ENCODE assay signal across 25 cellular contexts in the genomic region with DNA sequence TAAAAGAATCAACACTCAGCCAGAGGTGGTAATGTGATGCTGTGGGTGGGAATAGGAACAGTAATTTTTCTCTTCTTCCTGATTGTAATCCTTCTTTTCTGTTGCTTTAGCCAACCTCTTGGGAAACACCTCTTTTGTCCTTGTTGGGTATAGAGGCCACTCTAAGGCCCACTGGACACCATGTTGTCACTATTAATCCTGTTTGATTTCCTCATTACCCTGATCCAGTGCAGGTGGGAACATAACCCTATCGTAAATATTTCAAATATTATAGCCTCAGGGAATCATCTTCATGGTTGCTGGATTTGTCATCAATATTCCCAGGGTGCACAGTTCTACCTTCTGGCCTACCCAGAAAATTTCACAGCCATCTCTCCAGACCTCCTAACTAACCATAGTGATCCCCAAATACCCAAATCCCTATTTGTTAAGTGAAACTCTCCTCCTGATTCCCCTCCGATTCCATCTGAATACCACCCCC. TPM values are rescaled to one million over a fixed set of nuclear protein-coding genes. Genes with fewer than 3 reads are reported as not detected.
DNase-seq lines count a peak whose midpoint lies in the region; ATAC-seq, FAIRE-seq and TF ChIP-seq lines count a peak whose summit lies in the region.
"Had no signal": no experiment of that assay in that cellular context is flagged by ENCODE, and none has a peak within 500 bp of the region (broad histone marks: within the 10 kb centered on the region; RNA-seq: fewer than 3 reads in every experiment).

No MANE protein-coding gene starts in this region.

- TF ChIP-seq CTCF in PC-3 (conservative IDR thresholded peaks at IDR 0.05; ENCODE audit: low read depth, low read length) = no peak
- TF ChIP-seq CTCF in bronchial epithelial cell (IDR thresholded peaks at IDR 0.05; ENCODE audit: insufficient read depth, low read length, severe bottlenecking) = no peak
- no peak for TF ChIP-seq CTCF in keratinocyte (optimal IDR thresholded peaks at IDR 0.05 in 1 of 3, IDR thresholded peaks at IDR 0.05 in 1 of 3, conservative IDR thresholded peaks at IDR 0.05 in 1 of 3; ENCODE audit: extremely low read depth in 1 of 3, insufficient read depth in 2 of 3, low read length in 3 of 3)
- no peak for TF ChIP-seq CTCF in chondrocyte (IDR thresholded peaks at IDR 0.05)

- H3K27me3 ChIP-seq in PC-3 (ENCODE audit: low read length) = no peaks in the 10 kb centered on the region
- peaks cover 4% of the 10 kb centered on the region for H3K27me3 ChIP-seq in bronchial epithelial cell (ENCODE audit: control insufficient read depth, insufficient read depth, low read length)
- no peaks in the 10 kb centered on the region for H3K27me3 ChIP-seq in keratinocyte (ENCODE audit: control insufficient read depth, extremely low read depth, insufficient read depth, low read length)
- H3K27me3 ChIP-seq: BLaER1 treated with 17β-estradiol and CSF1 and Interleukin-3, amounts not matched to agents 10 nM and 100 nM had no signal

- peaks cover 10% of the 10 kb centered on the region for H3K27me3 Mint-ChIP-seq in chondrocyte (ENCODE audit: low read depth)

- H3K4me1 Mint-ChIP-seq in chondrocyte (ENCODE audit: low read depth) = no peaks in the 10 kb centered on the region

- peak overlapping the region; percentile 1; the same call in 1 of the 2 replicates for H3K27ac ChIP-seq in PC-3 (ENCODE audit: low read length)
- H3K27ac ChIP-seq in keratinocyte (ENCODE audit: control insufficient read depth, insufficient read depth, low read length) = no peak overlapping the region
- H3K27ac ChIP-seq: A549; BLaER1 treated with 17β-estradiol and CSF1 and Interleukin-3, amounts not matched to agents 10 nM and 100 nM; SK-N-MC had no signal

- H4K20me1 ChIP-seq in PC-3 (ENCODE audit: low read length) (no peaks in the 10 kb centered on the region), keratinocyte (ENCODE audit: control insufficient read depth, extremely low read depth, insufficient read depth, low read length) (no peaks in the 10 kb centered on the region)
- H4K20me1 ChIP-seq: BLaER1 treated with 17β-estradiol and CSF1 and Interleukin-3, amounts not matched to agents 10 nM and 100 nM had no signal

- FAIRE-seq in bronchial epithelial cell (lab: Jason Lieb, UNC) (no peak), keratinocyte (lab: Jason Lieb, UNC) (peak; percentile 41)
- FAIRE-seq: A549, D721Med, GM18507 had no signal

- H3K79me2 ChIP-seq in PC-3 (ENCODE audit: low read length) (no peaks in the 10 kb centered on the region), keratinocyte (ENCODE audit: control insufficient read depth, insufficient read depth, low read length) (no peaks in the 10 kb centered on the region)

- DNase-seq in PC-3 (peak; percentile 18), bronchial epithelial cell (ENCODE audit: low read depth) (peak; percentile 33), keratinocyte (ENCODE audit: low read depth, low spot score) (no peak), UCSD-AML1 (lab: John Stamatoyannopoulos, UW; ENCODE audit: unreplicated experiment) (no peak), chondrocyte (ENCODE audit: low spot score) (no peak)
- DNase-seq: AML-193; CD4-positive, alpha-beta T cell; NCI-H1092; NCI-H1436; NCI-H187; NCI-H2107; NCI-H446 treated with DMSO at 0.1 percent for 48 hours; NCI-H526; NK-92 treated with Interleukin-12 subunit alpha and Interleukin-12 subunit beta, amount 100 ng/mL, for 24 hours; SIG-M5 had no signal

- POLR2A ChIA-PET in PC-3 (lab: Charles Lee; ENCODE audit: unreplicated experiment) = no interaction called here

- H3F3A ChIP-seq in PC-3 (ENCODE audit: low read length, unreplicated experiment) = no peaks in the 10 kb centered on the region

- no peaks in the 10 kb centered on the region for H3K36me3 Mint-ChIP-seq in chondrocyte (ENCODE audit: low read depth)

- no peak overlapping the region for H3K9ac ChIP-seq in PC-3 (ENCODE audit: low read length)
- H3K9ac ChIP-seq in keratinocyte (ENCODE audit: control insufficient read depth, extremely low read depth, insufficient read depth, low read length) = no peak overlapping the region
- H3K9ac ChIP-seq: BLaER1 treated with 17β-estradiol and CSF1 and Interleukin-3, amounts not matched to agents 10 nM and 100 nM had no signal

- H3K4me1 ChIP-seq in PC-3 (ENCODE audit: insufficient read depth, low read length) = peaks cover 20% of the 10 kb centered on the region
- H3K4me1 ChIP-seq in keratinocyte (ENCODE audit: control insufficient read depth, extremely low read depth, insufficient read depth, low read length) = peaks cover 14% of the 10 kb centered on the region
- H3K4me1 ChIP-seq: BLaER1 treated with 17β-estradiol and CSF1 and Interleukin-3, amounts not matched to agents 10 nM and 100 nM had no signal

- dilution Hi-C loops in keratinocyte (cut with MboI; ENCODE audit: extremely low pct_ligation_motif_present, low sequenced_read_pairs) = no loop called here

- intact Hi-C loops in PC-3 (cut with micrococcal nuclease) = no loop called here

- no peaks in the 10 kb centered on the region for H3K9me1 ChIP-seq in keratinocyte (ENCODE audit: control insufficient read depth, extremely low read depth, insufficient read depth, low read length)

- no peak overlapping the region for H3K4me3 Mint-ChIP-seq in chondrocyte (ENCODE audit: unreplicated experiment)
- H3K4me3 Mint-ChIP-seq: CD4-positive, alpha-beta T cell had no signal

- H3K27ac Mint-ChIP-seq in chondrocyte (ENCODE audit: unreplicated experiment) = no peak overlapping the region
- H3K27ac Mint-ChIP-seq: CD4-positive, alpha-beta T cell had no signal

- ATAC-seq in PC-3 = no peak
- ATAC-seq in GM21515 (IDR thresholded peaks at IDR 0.05; ENCODE audit: unreplicated experiment) = no peak
- ATAC-seq in GM18520 (IDR thresholded peaks at IDR 0.05; ENCODE audit: unreplicated experiment) = no peak
- ATAC-seq: A549 had no signal

- no peak overlapping the region for H3K4me3 ChIP-seq in PC-3 (ENCODE audit: low read length)
- no peak overlapping the region for H3K4me3 ChIP-seq in bronchial epithelial cell (ENCODE audit: low read depth, low read length)
- no peak overlapping the region for H3K4me3 ChIP-seq in keratinocyte (ENCODE audit: control insufficient read depth in 2 of 3, extremely low read depth in 1 of 3, insufficient read depth in 2 of 3, low read depth in 1 of 3, low read length in 3 of 3)
- H3K4me3 ChIP-seq: A549; BLaER1 treated with 17β-estradiol and CSF1 and Interleukin-3, amounts not matched to agents 10 nM and 100 nM; SK-N-MC had no signal

- H3K9me3 ChIP-seq in PC-3 (ENCODE audit: low read length) (no peaks in the 10 kb centered on the region), keratinocyte (ENCODE audit: control insufficient read depth, low read depth, low read length) (no peaks in the 10 kb centered on the region)
- H3K9me3 ChIP-seq: A549; BLaER1 treated with 17β-estradiol and CSF1 and Interleukin-3, amounts not matched to agents 10 nM and 100 nM had no signal

- CTCF ChIA-PET in PC-3 (lab: Charles Lee) = no interaction called here

- no TSS peak for BruUV-seq in PC-3 (replicated peaks; lab: Mats Ljungman, UMichigan)

- no peak overlapping the region for H2AFZ ChIP-seq in PC-3 (ENCODE audit: low read length)
- H2AFZ ChIP-seq in keratinocyte (ENCODE audit: control insufficient read depth, low read length) = no peak overlapping the region

- no peaks in the 10 kb centered on the region for H3K9me2 ChIP-seq in PC-3 (replicated peaks; ENCODE audit: low read length)

- no peaks in the 10 kb centered on the region for H3K36me3 ChIP-seq in PC-3 (ENCODE audit: low read depth, low read length)
- H3K36me3 ChIP-seq in bronchial epithelial cell (ENCODE audit: control insufficient read depth, insufficient read depth, low read length) = no peaks in the 10 kb centered on the region
- H3K36me3 ChIP-seq in keratinocyte (ENCODE audit: control insufficient read depth in 2 of 2, extremely low read depth in 1 of 2, insufficient read depth in 2 of 2, low read length in 2 of 2) = no peaks in the 10 kb centered on the region
- H3K36me3 ChIP-seq: BLaER1 treated with 17β-estradiol and CSF1 and Interleukin-3, amounts not matched to agents 10 nM and 100 nM had no signal

- no peak overlapping the region for H3K4me2 ChIP-seq in PC-3 (ENCODE audit: low read length)
- H3K4me2 ChIP-seq in keratinocyte (ENCODE audit: control insufficient read depth, extremely low read depth, insufficient read depth, low read depth, low read length) = peak overlapping the region; percentile 48
- H3K4me2 ChIP-seq: A549; BLaER1 treated with 17β-estradiol and CSF1 and Interleukin-3, amounts not matched to agents 10 nM and 100 nM had no signal

- no peaks in the 10 kb centered on the region for H3K9me3 Mint-ChIP-seq in chondrocyte (ENCODE audit: low read depth)
- H3K9me3 Mint-ChIP-seq: CD4-positive, alpha-beta T cell had no signal

RNA-seq across cellular contexts. Expression of gene SLC6A9, which starts 28.0 kb away (rescaled TPM):
- total RNA-seq in PC-3 (2014; rRNA removed) (11.2 and 15.7 TPM in 2 replicates), bronchial epithelial cell (13.4 and 21.9 TPM in 2 replicates), chondrocyte (8.4 to 67.3 TPM (median 61.7 TPM) in 3 replicates)
- polyA plus RNA-seq in keratinocyte = 4.3 to 7.5 TPM (median 5.3 TPM) in 3 replicates
- 5.0 TPM for polyA plus RNA-seq in keratinocyte (2011; ENCODE audit: low read depth)
- 3.5 and 4.5 TPM in 2 replicates for polyA plus RNA-seq in keratinocyte (2011; cell fraction: cytosol; rRNA removed)
- 12.6 and 13.2 TPM in 2 replicates for polyA plus RNA-seq in keratinocyte (2011; cell fraction: nucleus; rRNA removed)
- 10.8 and 23.3 TPM in 2 replicates for polyA plus RNA-seq in keratinocyte (2012; ENCODE audit: low replicate concordance)
- 9.1 to 24.4 TPM (median 10.9 TPM) in 3 replicates for polyA minus RNA-seq in keratinocyte
- 12.3 TPM for polyA minus RNA-seq in keratinocyte (2011; cell fraction: cytosol; rRNA and poly(A)+ RNA removed)
- 11.6 TPM in 2 replicates for polyA minus RNA-seq in keratinocyte (2011; cell fraction: nucleus; rRNA and poly(A)+ RNA removed)

RNA-seq across cellular contexts. Expression of gene KLF17, which starts 59.4 kb away (rescaled TPM):
- total RNA-seq in PC-3 (2014; rRNA removed) (0.26 and 0.58 TPM in 2 replicates), bronchial epithelial cell (not detected in 2 replicates), chondrocyte (0.18 TPM in 1 of 3 replicates, not detected in the others)
- 0.03 TPM in 1 of 3 replicates, not detected in the others for polyA plus RNA-seq in keratinocyte
- polyA plus RNA-seq in keratinocyte (2011; ENCODE audit: low read depth) = not detected
- polyA plus RNA-seq in keratinocyte (2011; cell fraction: cytosol; rRNA removed) = 0.03 and 0.04 TPM in 2 replicates
- polyA plus RNA-seq in keratinocyte (2011; cell fraction: nucleus; rRNA removed) = 0.08 TPM in 2 replicates
- 0.03 TPM in 1 of 2 replicates, not detected in the other for polyA plus RNA-seq in keratinocyte (2012; ENCODE audit: low replicate concordance)
- 0.06 TPM in 1 of 3 replicates, not detected in the others for polyA minus RNA-seq in keratinocyte
- not detected for polyA minus RNA-seq in keratinocyte (2011; cell fraction: cytosol; rRNA and poly(A)+ RNA removed)
- not detected in 2 replicates for polyA minus RNA-seq in keratinocyte (2011; cell fraction: nucleus; rRNA and poly(A)+ RNA removed)
- total RNA-seq: CD4-positive, alpha-beta T cell; G401; H4; HT-29 had no signal

Comparison
In these comparisons a context has a peak if more than half of its experiments do, and no peak if none do; other contexts are left out.
1. DNase-seq: peak in PC-3 (single experiment) and bronchial epithelial cell (single experiment); none in keratinocyte (single experiment), UCSD-AML1 (single experiment) and chondrocyte (single experiment).